20 cellular contexts compared by ENCODE assay signal in the genomic region with DNA sequence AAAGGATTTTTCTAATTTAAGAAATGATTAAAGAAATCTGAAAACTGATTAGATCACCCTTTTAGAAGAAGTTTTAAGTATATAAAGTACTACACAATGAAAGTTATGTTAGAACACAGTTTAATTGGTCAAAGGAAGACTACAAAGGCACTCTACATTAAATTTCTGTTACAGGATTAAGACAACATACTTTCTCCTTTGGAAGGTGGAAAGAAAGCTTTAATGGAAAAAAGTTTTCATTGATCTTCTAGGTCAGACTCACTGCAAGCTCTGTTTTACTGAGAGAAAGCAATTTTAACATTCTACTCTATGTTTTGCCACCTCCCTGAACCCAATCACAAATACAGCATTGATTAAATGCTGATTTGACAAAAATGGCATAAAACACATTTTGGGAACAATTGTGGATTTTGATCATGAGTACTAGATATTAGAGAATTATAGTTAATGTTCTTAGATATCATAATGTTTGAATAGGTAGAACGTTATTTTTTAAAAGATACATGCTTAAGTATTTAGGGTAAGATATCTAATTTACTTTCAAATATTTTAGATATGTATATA.
"Had no signal": no experiment of that assay in that cellular context is flagged by ENCODE, and none has a peak within 500 bp of the region (broad histone marks: within the 10 kb centered on the region; RNA-seq: fewer than 3 reads in every experiment).

No MANE protein-coding gene starts in this region.

- FAIRE-seq: keratinocyte had no signal

- H3K27me3 Mint-ChIP-seq: activated CD4-positive, alpha-beta T cell treated with anti-CD3 and anti-CD28 coated beads, Interleukin-2, amount 10 ng/mL, durations not matched to agents 24 days and 14 days had no signal

- H3K4me3 ChIP-seq: coronary artery, esophagus muscularis mucosa, hepatocyte, transverse colon had no signal

- H3K9me3 Mint-ChIP-seq: activated CD4-positive, alpha-beta T cell treated with anti-CD3 and anti-CD28 coated beads, Interleukin-2, amount 10 ng/mL, durations not matched to agents 24 days and 14 days; natural killer cell had no signal

- H3K27ac ChIP-seq: coronary artery, esophagus muscularis mucosa, hepatocyte, transverse colon had no signal

- H3K4me2 ChIP-seq: hepatocyte had no signal

- ATAC-seq: left lobe of liver, natural killer cell had no signal

- H2AFZ ChIP-seq: hepatocyte had no signal

- DNase-seq: activated CD4-positive, alpha-beta T cell treated with anti-CD3 and anti-CD28 coated beads, Interleukin-2, amount 10 ng/mL, durations not matched to agents 24 days and 14 days; activated CD4-positive, CD25-positive, alpha-beta regulatory T cell; activated effector memory CD4-positive, alpha-beta T cell treated with Interleukin-2 at 50 U/mL for 16 hours; activated naive CD4-positive, alpha-beta T cell treated with anti-CD3 and anti-CD28 coated beads, Interleukin-2, amount 50 U/mL, for 16 hours; activated T-cell treated with anti-CD3 and anti-CD28 coated beads for 4 hours; amniotic stem cell; central memory CD4-positive, alpha-beta T cell; mammary epithelial cell; natural killer cell; nucleus accumbens; stimulated activated CD4-positive, alpha-beta T cell treated with anti-CD3 and anti-CD28 coated beads, Interleukin-2, amount 100 ng/mL, for 48 hours; stimulated activated naive CD4-positive, alpha-beta T cell treated with Interleukin-2 at 50 U/mL for 16 hours; substantia nigra; T-helper 2 cell; transverse colon had no signal

- H3K9me3 ChIP-seq: esophagus muscularis mucosa, transverse colon had no signal

- H3K27me3 ChIP-seq: esophagus muscularis mucosa, hepatocyte, transverse colon had no signal

- H3K4me3 Mint-ChIP-seq: activated CD4-positive, alpha-beta T cell treated with anti-CD3 and anti-CD28 coated beads, Interleukin-2, amount 10 ng/mL, durations not matched to agents 24 days and 14 days; natural killer cell had no signal
